10 cellular contexts compared by ENCODE assay signal in genomic region chr9:131727795-131728545, GRCh38. TPM values are rescaled to one million over a fixed set of nuclear protein-coding genes. Genes with fewer than 3 reads are reported as not detected.
DNase-seq lines count a peak whose midpoint lies in the region; ATAC-seq and TF ChIP-seq lines count a peak whose summit lies in the region.
"Had no signal": no experiment of that assay in that cellular context is flagged by ENCODE, and none has a peak within 500 bp of the region (broad histone marks: within the 10 kb centered on the region; RNA-seq: fewer than 3 reads in every experiment).

No MANE protein-coding gene starts in this region.

- no peak for ATAC-seq in CD4-positive, alpha-beta T cell (ENCODE audit: poor library complexity)
- no peak for ATAC-seq in memory B cell (ENCODE audit: low read depth)

- intact Hi-C loops in CD4-positive, alpha-beta T cell (cut with DNase I, micrococcal nuclease): loop anchor here (2.0 to 5.0 kb wide), 2 partner anchors 51 to 96 kb away; no protein-coding TSS in a partner anchor
- intact Hi-C loops in activated T-helper 2 cell treated with anti-CD3 and anti-CD28 coated beads, Interferon-gamma antibody, Interleukin-2, Interleukin-4, amounts not matched to agents 10 μg/mL and 5 μg/mL and 100 μg/mL, durations not matched to agents 14 hours and 24 hours and 36 hours (cut with micrococcal nuclease): loop anchor here (5.0 kb wide), 2 partner anchors 36 to 456 kb away; no protein-coding TSS in a partner anchor
- intact Hi-C loops in uterus (cut with DNase I; ENCODE audit: low total_unique reads): no loop called here

- peaks cover 13% of the 10 kb centered on the region for H3K4me1 ChIP-seq in HEK293 (ENCODE audit: control insufficient read depth, insufficient read depth, low read length)
- no peaks in the 10 kb centered on the region for H3K4me1 ChIP-seq in uterus

- H3K4me1 Mint-ChIP-seq in CD4-positive, alpha-beta T cell (ENCODE audit: low read depth): peaks cover 85% of the 10 kb centered on the region
- H3K4me1 Mint-ChIP-seq in activated T-helper 2 cell treated with anti-CD3 and anti-CD28 coated beads, Interferon-gamma antibody, Interleukin-2, Interleukin-4, amounts not matched to agents 10 μg/mL and 5 μg/mL and 100 μg/mL, durations not matched to agents 14 hours and 24 hours and 36 hours (ENCODE audit: low read depth): peaks cover 74% of the 10 kb centered on the region
- peaks cover 63% of the 10 kb centered on the region for H3K4me1 Mint-ChIP-seq in memory B cell

- H3K27me3 ChIP-seq in CD4-positive, alpha-beta T cell (ENCODE audit: control insufficient read depth, insufficient read depth, low read length): no peaks in the 10 kb centered on the region
- no peaks in the 10 kb centered on the region for H3K27me3 ChIP-seq in uterus
- H3K27me3 ChIP-seq: neural progenitor cell had no signal

- H3K9me3 ChIP-seq in CD4-positive, alpha-beta T cell (ENCODE audit: control insufficient read depth, low read length): no peaks in the 10 kb centered on the region
- H3K9me3 ChIP-seq in HEK293 (ENCODE audit: control insufficient read depth, insufficient read depth, low read depth, low read length) (no peaks in the 10 kb centered on the region), uterus (no peaks in the 10 kb centered on the region)

- no peaks in the 10 kb centered on the region for H3K9me3 Mint-ChIP-seq in CD4-positive, alpha-beta T cell
- no peaks in the 10 kb centered on the region for H3K9me3 Mint-ChIP-seq in activated T-helper 2 cell treated with anti-CD3 and anti-CD28 coated beads, Interferon-gamma antibody, Interleukin-2, Interleukin-4, amounts not matched to agents 10 μg/mL and 5 μg/mL and 100 μg/mL, durations not matched to agents 14 hours and 24 hours and 36 hours
- H3K9me3 Mint-ChIP-seq in memory B cell: no peaks in the 10 kb centered on the region

- peak overlapping the region; percentile 90 for H3K27ac ChIP-seq in CD4-positive, alpha-beta T cell (ENCODE audit: low read depth, low read length)
- H3K27ac ChIP-seq in HEK293 (ENCODE audit: extremely low read depth, low read depth, low read length): no peak overlapping the region
- peak overlapping the region in 1 of 2 donors; percentile 31 for H3K27ac ChIP-seq in uterus
- H3K27ac ChIP-seq: neural progenitor cell had no signal

- peak overlapping the region; percentile 86 for H3K27ac Mint-ChIP-seq in CD4-positive, alpha-beta T cell
- H3K27ac Mint-ChIP-seq in activated T-helper 2 cell treated with anti-CD3 and anti-CD28 coated beads, Interferon-gamma antibody, Interleukin-2, Interleukin-4, amounts not matched to agents 10 μg/mL and 5 μg/mL and 100 μg/mL, durations not matched to agents 14 hours and 24 hours and 36 hours: peak overlapping the region; percentile 95
- H3K27ac Mint-ChIP-seq in memory B cell: peak overlapping the region; percentile 94
- H3K27ac Mint-ChIP-seq: neural progenitor cell had no signal

- POLR2A ChIA-PET in CD4-positive, alpha-beta T cell (lab: Charles Lee): interaction anchor here (0.8 to 3.8 kb wide), 12 partner anchors 8 to 317 kb away, joined by 3 to 43 read pairs (median 7); partner anchors contain the start of gene RAPGEF1
- POLR2A ChIA-PET in HEK293 (lab: Yijun Ruan, JAX): interaction anchor here (1.4 kb wide), 1 partner anchor 13 kb away, joined by 4 read pairs; no protein-coding TSS in a partner anchor

- no peaks in the 10 kb centered on the region for H3K27me3 Mint-ChIP-seq in CD4-positive, alpha-beta T cell
- H3K27me3 Mint-ChIP-seq in activated T-helper 2 cell treated with anti-CD3 and anti-CD28 coated beads, Interferon-gamma antibody, Interleukin-2, Interleukin-4, amounts not matched to agents 10 μg/mL and 5 μg/mL and 100 μg/mL, durations not matched to agents 14 hours and 24 hours and 36 hours (ENCODE audit: low read depth): no peaks in the 10 kb centered on the region
- H3K27me3 Mint-ChIP-seq in memory B cell: no peaks in the 10 kb centered on the region

- CTCF ChIA-PET in CD4-positive, alpha-beta T cell (lab: Charles Lee): interaction anchor here (0.8 to 3.0 kb wide), 12 partner anchors 9 to 137 kb away, joined by 3 to 17 read pairs (median 3); partner anchors contain the start of gene RAPGEF1
- CTCF ChIA-PET in HEK293 (lab: Yijun Ruan, JAX): interaction anchor here (0.6 to 5.3 kb wide), 6 partner anchors 9 to 103 kb away, joined by 3 to 38 read pairs (median 4); partner anchors contain the start of gene RAPGEF1

- TF ChIP-seq POLR2A in uterus (IDR thresholded peaks at IDR 0.05): no peak

- TF ChIP-seq CTCF in CD4-positive, alpha-beta T cell (IDR thresholded peaks at IDR 0.05): no peak
- TF ChIP-seq CTCF in HEK293 (tag by site-specific recombination; IDR thresholded peaks at IDR 0.05) (no peak), uterus (IDR thresholded peaks at IDR 0.05) (no peak)

- H3K4me3 ChIP-seq in HEK293 (ENCODE audit: low read depth, low read length): no peak overlapping the region
- H3K4me3 ChIP-seq in uterus: no peak overlapping the region
- H3K4me3 ChIP-seq: neural progenitor cell had no signal

- H3K36me3 ChIP-seq in HEK293 (ENCODE audit: control insufficient read depth in 2 of 2, insufficient read depth in 1 of 2, low read length in 2 of 2) (no peaks in the 10 kb centered on the region), uterus (no peaks in the 10 kb centered on the region)
- H3K36me3 ChIP-seq: neural progenitor cell had no signal

- peaks cover 19% of the 10 kb centered on the region for H3K36me3 Mint-ChIP-seq in CD4-positive, alpha-beta T cell (ENCODE audit: low read depth)
- peaks cover 40% of the 10 kb centered on the region for H3K36me3 Mint-ChIP-seq in activated T-helper 2 cell treated with anti-CD3 and anti-CD28 coated beads, Interferon-gamma antibody, Interleukin-2, Interleukin-4, amounts not matched to agents 10 μg/mL and 5 μg/mL and 100 μg/mL, durations not matched to agents 14 hours and 24 hours and 36 hours (ENCODE audit: low read depth)
- H3K36me3 Mint-ChIP-seq in memory B cell: peaks cover 3% of the 10 kb centered on the region

- DNase-seq in CD4-positive, alpha-beta T cell: no peak
- no peak for DNase-seq in activated T-helper 2 cell treated with anti-CD3 and anti-CD28 coated beads, Interferon-gamma antibody, Interleukin-2, Interleukin-4, amounts not matched to agents 10 μg/mL and 5 μg/mL and 100 μg/mL, durations not matched to agents 14 hours and 24 hours and 36 hours (ENCODE audit: low spot score)
- DNase-seq in memory B cell (ENCODE audit: low spot score in 2 of 2): no peak
- DNase-seq in NCI-H146 (lab: John Stamatoyannopoulos, UW): no peak
- no peak for DNase-seq in uterus
- no peak for DNase-seq in NCI-H1092 treated with DMSO at 0.1 percent for 48 hours (lab: John Stamatoyannopoulos, UW)
- DNase-seq in NCI-H1092 (lab: John Stamatoyannopoulos, UW): no peak
- DNase-seq: cerebellar nuclear complex had no signal

- H3K4me3 Mint-ChIP-seq in CD4-positive, alpha-beta T cell: peak overlapping the region; percentile 78
- H3K4me3 Mint-ChIP-seq in activated T-helper 2 cell treated with anti-CD3 and anti-CD28 coated beads, Interferon-gamma antibody, Interleukin-2, Interleukin-4, amounts not matched to agents 10 μg/mL and 5 μg/mL and 100 μg/mL, durations not matched to agents 14 hours and 24 hours and 36 hours (ENCODE audit: low read depth): peak overlapping the region; percentile 61
- peak overlapping the region; percentile 53 for H3K4me3 Mint-ChIP-seq in memory B cell
- H3K4me3 Mint-ChIP-seq: neural progenitor cell had no signal

TF ChIP-seq in HEK293, 187 proteins besides CTCF, POLR2A, EP300 and RAD21:
- TF ChIP-seq TRIM28 (IDR thresholded peaks at IDR 0.05; ENCODE audit: borderline replicate concordance, low read length): no peak
- TF ChIP-seq ZNF704 (tag by site-specific recombination; IDR thresholded peaks at IDR 0.05): no peak
- TF ChIP-seq SCRT2 (tag by site-specific recombination; IDR thresholded peaks at IDR 0.05): 0 out of 2 replicates have a peak, but pooled peaks have one; percentile 18

RNA-seq across cellular contexts. Expression of gene RAPGEF1, which starts 11.9 kb away (rescaled TPM):
- total RNA-seq in CD4-positive, alpha-beta T cell: 100 to 1,000 TPM; 130 to 134 TPM
- 133 and 136 TPM in 2 replicates for total RNA-seq in activated T-helper 2 cell treated with anti-CD3 and anti-CD28 coated beads, Interferon-gamma antibody, Interleukin-2, Interleukin-4, amounts not matched to agents 10 μg/mL and 5 μg/mL and 100 μg/mL, durations not matched to agents 14 hours and 24 hours and 36 hours
- 10 to 100 TPM; 13.1 to 73.7 (median 26.2) TPM for total RNA-seq in uterus
